8 cellular contexts compared by ENCODE assay signal in genomic region chr21:17679002-17679600, GRCh38.
DNase-seq lines count a peak whose midpoint lies in the region; ATAC-seq and TF ChIP-seq lines count a peak whose summit lies in the region.

No MANE protein-coding gene starts in this region.

- no peak overlapping the region for H3K18ac ChIP-seq in mesenchymal stem cell (ENCODE audit: low read depth in 1 of 2, low read length in 2 of 2)

- H3K4me3 ChIP-seq in GM23338 (no peak overlapping the region), Peyer's patch (no peak overlapping the region), mesenchymal stem cell (ENCODE audit: insufficient read depth in 1 of 2, low read depth in 1 of 2, low read length in 2 of 2) (no peak overlapping the region)

- H3F3A ChIP-seq in GM23338 (replicated peaks; ENCODE audit: low read depth), result no peaks in the 10 kb centered on the region

- no peak overlapping the region for H3K9ac ChIP-seq in mesenchymal stem cell (ENCODE audit: low read length)

- H4K8ac ChIP-seq in mesenchymal stem cell (ENCODE audit: low read length), result no peak overlapping the region

- no peaks in the 10 kb centered on the region for H3K36me3 ChIP-seq in GM23338 (ENCODE audit: insufficient read depth)
- no peaks in the 10 kb centered on the region for H3K36me3 ChIP-seq in Peyer's patch
- H3K36me3 ChIP-seq in mesenchymal stem cell (ENCODE audit: control insufficient read depth in 1 of 2, insufficient read depth in 2 of 2, low read depth in 1 of 2, low read length in 2 of 2), result no peaks in the 10 kb centered on the region

- no peaks in the 10 kb centered on the region for H3K79me1 ChIP-seq in mesenchymal stem cell (replicated peaks; ENCODE audit: low read length, poor library complexity, severe bottlenecking)

- H3K27me3 ChIP-seq in GM23338 (ENCODE audit: insufficient read depth) (no peaks in the 10 kb centered on the region), Peyer's patch (no peaks in the 10 kb centered on the region), mesenchymal stem cell (ENCODE audit: control insufficient read depth in 1 of 2, insufficient read depth in 1 of 2, low read length in 2 of 2) (no peaks in the 10 kb centered on the region)

- no peak overlapping the region for H3K4ac ChIP-seq in mesenchymal stem cell (ENCODE audit: low read depth in 1 of 2, low read length in 2 of 2)

- no peak overlapping the region for H3K27ac ChIP-seq in GM23338 (ENCODE audit: low read depth)
- no peak overlapping the region for H3K27ac ChIP-seq in Peyer's patch
- no peak overlapping the region for H3K27ac ChIP-seq in mesenchymal stem cell (ENCODE audit: low read length, poor library complexity, severe bottlenecking)

- no peak overlapping the region for H2BK120ac ChIP-seq in mesenchymal stem cell (ENCODE audit: low read depth, low read length)

- H3K9me3 ChIP-seq in Peyer's patch (no peaks in the 10 kb centered on the region), mesenchymal stem cell (ENCODE audit: control insufficient read depth, low read length) (no peaks in the 10 kb centered on the region)

- no peak overlapping the region for H3K14ac ChIP-seq in mesenchymal stem cell (ENCODE audit: low read length in 2 of 2)

- ATAC-seq in activated T-cell treated with anti-CD3 and anti-CD28 coated beads, Interleukin-2, amount 50 U/mL, for 4 hours, result peak; percentile 71 to 85
- peak; percentile 63 for ATAC-seq in GM23338

- no peaks in the 10 kb centered on the region for H3K9me3 Mint-ChIP-seq in activated T-cell treated with anti-CD3 and anti-CD28 coated beads, Interleukin-2, amount 50 U/mL, for 4 hours
- H3K9me3 Mint-ChIP-seq in GM23338, result peaks cover 3% of the 10 kb centered on the region; the same call in 1 of the 3 replicates

- H3K36me3 Mint-ChIP-seq in activated T-cell treated with anti-CD3 and anti-CD28 coated beads, Interleukin-2, amount 50 U/mL, for 4 hours (ENCODE audit: insufficient read depth), result no peaks in the 10 kb centered on the region
- no peaks in the 10 kb centered on the region for H3K36me3 Mint-ChIP-seq in GM23338 (ENCODE audit: low read depth)

- no peak overlapping the region for H2AK5ac ChIP-seq in mesenchymal stem cell (ENCODE audit: low read length, severe bottlenecking)

- no peak overlapping the region for H2BK15ac ChIP-seq in mesenchymal stem cell (ENCODE audit: low read depth, poor library complexity, severe bottlenecking)

- H3K23ac ChIP-seq in mesenchymal stem cell (ENCODE audit: low read length in 2 of 2), result no peak overlapping the region

- peak; percentile 79 to 91 for TF ChIP-seq CTCF in GM23338 (conservative IDR thresholded peaks at IDR 0.05; ENCODE audit: low read depth in 2 of 2)
- peak; percentile 77 for TF ChIP-seq CTCF in LNCAP (IDR thresholded peaks at IDR 0.05)
- peak; percentile 72 to 95 (median 86) for TF ChIP-seq CTCF in Peyer's patch (IDR thresholded peaks at IDR 0.05)

- no peak overlapping the region for H2BK12ac ChIP-seq in mesenchymal stem cell (ENCODE audit: low read length in 2 of 2)

- no peaks in the 10 kb centered on the region for H4K20me1 ChIP-seq in GM23338 (replicated peaks; ENCODE audit: insufficient read depth)

- no peaks in the 10 kb centered on the region for H3K79me2 ChIP-seq in GM23338 (replicated peaks; ENCODE audit: insufficient read depth)

- no peaks in the 10 kb centered on the region for H3K27me3 Mint-ChIP-seq in activated T-cell treated with anti-CD3 and anti-CD28 coated beads, Interleukin-2, amount 50 U/mL, for 4 hours (ENCODE audit: low read depth)
- peaks cover 2% of the 10 kb centered on the region for H3K27me3 Mint-ChIP-seq in GM23338 (ENCODE audit: insufficient read depth, low read depth, poor library complexity)

- H3K9me2 ChIP-seq in GM23338 (ENCODE audit: insufficient read depth), result no peaks in the 10 kb centered on the region

- H3K4me2 ChIP-seq in GM23338, result no peak overlapping the region
- H3K4me2 ChIP-seq in mesenchymal stem cell (ENCODE audit: low read length, poor library complexity, severe bottlenecking), result no peak overlapping the region

- H3K4me3 Mint-ChIP-seq in activated T-cell treated with anti-CD3 and anti-CD28 coated beads, Interleukin-2, amount 50 U/mL, for 4 hours, result no peak overlapping the region
- H3K4me3 Mint-ChIP-seq in GM23338, result no peak overlapping the region

- H2BK5ac ChIP-seq in mesenchymal stem cell (ENCODE audit: low read depth, low read length, poor library complexity, severe bottlenecking), result no peak overlapping the region

- no peak for TF ChIP-seq POLR2A in Peyer's patch (IDR thresholded peaks at IDR 0.05)

- no peak overlapping the region for H2AFZ ChIP-seq in GM23338
- no peak overlapping the region for H2AFZ ChIP-seq in mesenchymal stem cell (ENCODE audit: low read depth, low read length)

- H4K91ac ChIP-seq in mesenchymal stem cell (ENCODE audit: low read length), result no peak overlapping the region

- no peak overlapping the region for H3K27ac Mint-ChIP-seq in GM23338

- H3K4me1 ChIP-seq in GM23338 (ENCODE audit: insufficient read depth) (no peaks in the 10 kb centered on the region), Peyer's patch (no peaks in the 10 kb centered on the region), mesenchymal stem cell (ENCODE audit: control insufficient read depth, insufficient read depth, low read depth, low read length) (no peaks in the 10 kb centered on the region)

- no peak for DNase-seq in activated T-cell treated with anti-CD3 and anti-CD28 coated beads, Interleukin-2, amount 50 U/mL, for 4 hours
- DNase-seq in activated T-cell treated with anti-CD3 and anti-CD28 coated beads for 4 hours (no peak), GM23338 (ENCODE audit: low spot score) (peak; percentile 76), Peyer's patch (no peak), mesenchymal stem cell (peak; percentile 77), T1000 (lab: John Stamatoyannopoulos, UW) (no peak)
- DNase-seq in effector CD4-positive, alpha-beta T cell, result peak; percentile 15

- no CpG with 5 or more reads among the region's 1 CpG for WGBS in mesenchymal stem cell

- no peaks in the 10 kb centered on the region for H3K4me1 Mint-ChIP-seq in activated T-cell treated with anti-CD3 and anti-CD28 coated beads, Interleukin-2, amount 50 U/mL, for 4 hours (ENCODE audit: low read depth)
- no peaks in the 10 kb centered on the region for H3K4me1 Mint-ChIP-seq in GM23338

TF ChIP-seq in GM23338, 12 proteins besides CTCF, POLR2A, EP300 and RAD21 (continues in another document):
- no peak for TF ChIP-seq ETS1 (IDR thresholded peaks at IDR 0.05)
- TF ChIP-seq ZNF114 (CRISPR knock-in tag; IDR thresholded peaks at IDR 0.05), result no peak
- no peak for TF ChIP-seq ZNF331 (CRISPR knock-in tag; IDR thresholded peaks at IDR 0.05; ENCODE audit: low read depth)
- no peak for TF ChIP-seq NANOG (IDR thresholded peaks at IDR 0.05; ENCODE audit: borderline replicate concordance)

Comparison
In these comparisons a context has a peak if more than half of its experiments do, and no peak if none do; other contexts are left out.
1. DNase-seq: peak in GM23338 (single experiment), effector CD4-positive, alpha-beta T cell (single experiment) and mesenchymal stem cell (single experiment); none in activated T-cell treated with anti-CD3 and anti-CD28 coated beads, Interleukin-2, amount 50 U/mL, for 4 hours (single experiment), activated T-cell treated with anti-CD3 and anti-CD28 coated beads for 4 hours (single experiment), Peyer's patch (0 of 3) and T1000 (single experiment).
2. Peak in every context shown above with its lines, with median percentiles within 50 percentile points of each other: CTCF ChIP-seq.